ENCODE assay signal across 15 cellular contexts in genomic region chr4:77711469-77711868, GRCh38.
"Had no signal": no experiment of that assay in that cellular context is flagged by ENCODE, and none has a peak within 500 bp of the region (broad histone marks: within the 10 kb centered on the region; RNA-seq: fewer than 3 reads in every experiment).

No MANE protein-coding gene starts in this region.

- H3K27me3 ChIP-seq: cardiac muscle cell, esophagus squamous epithelium, sigmoid colon, suprapubic skin had no signal

- H3K4me3 Mint-ChIP-seq: neural crest cell, T-helper 17 cell, type B pancreatic cell had no signal

- H3K9me3 ChIP-seq: esophagus squamous epithelium, mucosa of descending colon, sigmoid colon, suprapubic skin had no signal

- H3K4me1 ChIP-seq: esophagus squamous epithelium, suprapubic skin had no signal

- H3K27me3 Mint-ChIP-seq: T-helper 17 cell, type B pancreatic cell had no signal

- H3K27ac Mint-ChIP-seq: T-helper 17 cell, type B pancreatic cell had no signal

- H3K9me3 Mint-ChIP-seq: neural crest cell, type B pancreatic cell had no signal

- DNase-seq: esophagus squamous epithelium; foreskin fibroblast; head of caudate nucleus; left colon; mammary epithelial cell; mucosa of descending colon; sigmoid colon; stimulated activated CD4-positive, alpha-beta T cell treated with anti-CD3 and anti-CD28 coated beads, Interleukin-2, amount 100 ng/mL, for 24 hours; stimulated activated naive CD4-positive, alpha-beta T cell; T-helper 17 cell had no signal

- H3K27ac ChIP-seq: cardiac muscle cell, esophagus squamous epithelium, sigmoid colon, suprapubic skin had no signal

- ATAC-seq: activated CD4-positive, CD25-positive, alpha-beta regulatory T cell treated with anti-CD3 and anti-CD28 coated beads, Interleukin-2, amount 50 U/mL, for 24 hours; left colon; mucosa of descending colon; T-helper 17 cell had no signal

- H3K4me3 ChIP-seq: cardiac muscle cell, esophagus squamous epithelium, mucosa of descending colon, sigmoid colon, suprapubic skin had no signal

- H3K36me3 ChIP-seq: cardiac muscle cell, sigmoid colon, suprapubic skin had no signal

- H3K36me3 Mint-ChIP-seq: type B pancreatic cell had no signal
